ENCODE assay signal across 8 cellular contexts in the genomic region with DNA sequence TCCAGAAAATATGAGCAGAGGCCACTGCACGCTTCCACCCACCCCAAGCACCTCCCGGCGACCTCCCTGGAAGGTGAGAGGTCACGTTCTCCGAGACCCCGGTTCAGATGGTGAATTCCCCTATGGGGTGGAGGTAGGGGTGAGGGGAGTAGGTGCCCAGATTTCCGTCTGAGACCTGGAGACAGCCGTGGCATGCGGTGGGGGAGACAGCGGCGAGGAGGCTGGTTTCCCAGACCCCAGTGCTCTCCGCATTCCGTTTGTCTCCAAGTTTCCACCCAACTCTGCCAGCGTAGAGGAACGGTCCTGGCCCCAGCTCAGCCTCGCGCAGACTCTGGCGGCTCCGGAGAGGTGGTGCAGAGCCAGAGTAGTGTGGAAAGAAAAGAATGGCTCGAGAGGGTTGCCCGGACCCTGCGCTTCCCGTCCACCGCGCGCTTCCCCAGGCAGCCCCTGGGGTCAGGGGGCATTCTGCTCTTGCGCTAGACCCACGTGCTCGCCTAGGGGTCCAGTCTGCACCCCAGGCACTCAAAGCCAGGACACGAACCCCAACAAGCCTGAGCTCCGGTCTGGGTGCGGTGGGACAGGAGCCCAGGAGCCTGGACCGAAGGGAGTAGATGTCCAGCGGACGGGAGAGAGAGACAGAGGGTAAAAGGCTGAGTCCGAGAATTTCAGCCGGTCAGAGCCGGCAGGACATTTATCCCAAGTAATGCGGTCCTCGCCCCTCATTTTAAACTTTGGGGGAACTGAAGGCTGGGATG. TPM values are rescaled to one million over a fixed set of nuclear protein-coding genes. Genes with fewer than 3 reads are reported as not detected.
A peak's percentile ranks its signal among the peaks of the same experiment; 100 is the strongest.
DNase-seq lines count a peak whose midpoint lies in the region; ATAC-seq and TF ChIP-seq lines count a peak whose summit lies in the region.

No MANE protein-coding gene starts in this region.

- intact Hi-C loops in Panc1 (cut with micrococcal nuclease; ENCODE audit: unreplicated experiment): loop anchor here (2.0 kb wide), 1 partner anchor 242 kb away; no protein-coding TSS in a partner anchor
- intact Hi-C loops in dorsolateral prefrontal cortex (cut with DNase I): loop anchor here (1.0 to 5.0 kb wide), 7 partner anchors 28 to 244 kb away; no protein-coding TSS in a partner anchor
- intact Hi-C loops in lower leg skin (cut with DNase I; ENCODE audit: low total_unique reads): loop anchor here (2.0 to 10.0 kb wide), 2 partner anchors 154 to 242 kb away; no protein-coding TSS in a partner anchor

- H3K27ac ChIP-seq in Panc1 (ENCODE audit: low read length) (no peak overlapping the region), dorsolateral prefrontal cortex (peak overlapping the region; percentile 87 to 99 (median 96))

- peaks cover 9% of the 10 kb centered on the region for H3K4me1 ChIP-seq in Panc1 (ENCODE audit: control insufficient read depth, insufficient read depth, low read length)

- H3K4me3 ChIP-seq in Panc1 (ENCODE audit: low read depth in 2 of 2, low read length in 2 of 2): peak overlapping the region; percentile 56 to 68
- peak overlapping the region; percentile 49 to 86 (median 75) for H3K4me3 ChIP-seq in dorsolateral prefrontal cortex
- H3K4me3 ChIP-seq in lower leg skin (ENCODE audit: low read depth, poor library complexity, severe bottlenecking): peak overlapping the region; percentile 68

- H3K9me3 ChIP-seq in Panc1 (ENCODE audit: control insufficient read depth, insufficient read depth, low read depth, low read length): no peaks in the 10 kb centered on the region

- peaks cover 8% of the 10 kb centered on the region for H3K27me3 ChIP-seq in Panc1 (ENCODE audit: control insufficient read depth, insufficient read depth, low read length)
- peaks cover 0 to 7% (median 0%) of the 10 kb centered on the region in 45 donors for H3K27me3 ChIP-seq in dorsolateral prefrontal cortex

- in situ Hi-C loops in GM13977 (cut with MboI; ENCODE audit: low pct_unique_long_range_greater_than_20kb, low sequenced_read_pairs, unreplicated experiment): loop anchor here (25.0 kb wide), 1 partner anchor 251 kb away; no protein-coding TSS in a partner anchor
- in situ Hi-C loops in Panc1 (cut with HindIII; ENCODE audit: low pct_unique_long_range_greater_than_20kb, low sequenced_read_pairs): no loop called here

- 1 to 3% methylated on average over 31 to 38 of the region's 40 CpGs for WGBS in lower leg skin, 2 donors

- POLR2A ChIA-PET in Panc1 (lab: Charles Lee): no interaction called here

- DNase-seq in GM13977 (ENCODE audit: low spot score) (peak; percentile 33), Panc1 (ENCODE audit: low read depth, low spot score) (no peak), dorsolateral prefrontal cortex (peak; percentile 19 to 76 (median 52)), lower leg skin (ENCODE audit: low spot score in 2 of 2) (peak in 1 of 2 donors; percentile 89), superior temporal gyrus (ENCODE audit: extremely low spot score) (peak; percentile 68), NCI-H82 treated with DMSO at 0.1 percent for 48 hours (lab: John Stamatoyannopoulos, UW; ENCODE audit: unreplicated experiment) (no peak)

- no peak for TF ChIP-seq CTCF in GM13977 (IDR thresholded peaks at IDR 0.05; ENCODE audit: extremely low read depth, insufficient read depth, missing control alignments)
- TF ChIP-seq CTCF in Panc1 (IDR thresholded peaks at IDR 0.05): peak; percentile 68
- peak in 21 of 56 donors; percentile 1 to 51 (median 13) for TF ChIP-seq CTCF in dorsolateral prefrontal cortex (IDR thresholded peaks at IDR 0.05 in 54 of 56, conservative IDR thresholded peaks at IDR 0.05 in 2 of 56; ENCODE audit: low read depth in 1 of 56, partially characterized antibody in 56 of 56)
- TF ChIP-seq CTCF in lower leg skin (IDR thresholded peaks at IDR 0.05): no peak

- TF ChIP-seq POLR2A in lower leg skin (IDR thresholded peaks at IDR 0.05): no peak

- BruUV-seq in Panc1 (replicated peaks; lab: Mats Ljungman, UMichigan): no TSS peak

- ATAC-seq in Panc1 (peak; percentile 81), HG02571 (IDR thresholded peaks at IDR 0.05; ENCODE audit: unreplicated experiment) (no peak), HG02798 (IDR thresholded peaks at IDR 0.05; ENCODE audit: poor library complexity, unreplicated experiment) (no peak)

- H3K36me3 ChIP-seq in Panc1 (ENCODE audit: control insufficient read depth, insufficient read depth, low read length): no peaks in the 10 kb centered on the region; the same call in none of the 2 replicates

- CTCF ChIA-PET in Panc1 (lab: Charles Lee): interaction anchor here (1.0 kb wide), 1 partner anchor 242 kb away, joined by 5 read pairs; no protein-coding TSS in a partner anchor

RNA-seq across cellular contexts. Expression of a gene that starts 3.9 kb away (rescaled TPM):
- 6.0 TPM for total RNA-seq in Panc1 (2021; ENCODE audit: unreplicated experiment)
- 6.6 TPM for polyA plus RNA-seq in Panc1 (2012; ENCODE audit: insufficient read length)
- 100 to 1,000 TPM in 76 of 120 experiments, 10 to 100 TPM in 44; 40.1 to 373 (median 122) TPM for total RNA-seq in dorsolateral prefrontal cortex
- total RNA-seq in lower leg skin: 100 to 1,000 TPM in 1 of 4 donors, 10 to 100 TPM in 3; 34.9 to 120 (median 64.5) TPM

Comparison
In these comparisons a context has a peak if more than half of its experiments do, and no peak if none do; other contexts are left out.
1. DNase-seq: peak in GM13977 (single experiment), dorsolateral prefrontal cortex (10 of 10) and superior temporal gyrus (single experiment); none in Panc1 (single experiment) and NCI-H82 treated with DMSO at 0.1 percent for 48 hours (single experiment).
2. Peak in every context shown above with its lines, with median percentiles within 50 percentile points of each other: H3K4me3 ChIP-seq.